1 cellular context compared by ENCODE assay signal in genomic region chr15:47586653-47587224, GRCh38.
A peak's percentile ranks its signal among the peaks of the same experiment; 100 is the strongest.
TF ChIP-seq lines count a peak whose summit lies in the region.

No MANE protein-coding gene starts in this region.

TF ChIP-seq in HEK293, 187 proteins besides CTCF, POLR2A, EP300 and RAD21 (continued from another document):
- TF ChIP-seq ZBTB11 (tag by site-specific recombination; conservative IDR thresholded peaks at IDR 0.05; ENCODE audit: low read depth): no peak
- 0 out of 2 replicates have a peak, but pooled peaks have one; percentile 34 for TF ChIP-seq ZEB2 (tag by site-specific recombination; IDR thresholded peaks at IDR 0.05)
- TF ChIP-seq ZNF596 (tag by site-specific recombination; IDR thresholded peaks at IDR 0.05): peak; percentile 60
- no peak for TF ChIP-seq GLI2 (tag by site-specific recombination; IDR thresholded peaks at IDR 0.05; ENCODE audit: borderline replicate concordance, low read depth)
- peak; percentile 63; the same call in 1 of the 2 replicates for TF ChIP-seq ZNF610 (tag by site-specific recombination; IDR thresholded peaks at IDR 0.05; ENCODE audit: borderline replicate concordance)
- TF ChIP-seq, protein P1, sequence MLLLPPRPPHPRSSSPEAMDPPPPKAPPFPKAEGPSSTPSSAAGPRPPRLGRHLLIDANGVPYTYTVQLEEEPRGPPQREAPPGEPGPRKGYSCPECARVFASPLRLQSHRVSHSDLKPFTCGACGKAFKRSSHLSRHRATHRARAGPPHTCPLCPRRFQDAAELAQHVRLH (tag by site-specific recombination; IDR thresholded peaks at IDR 0.05): peak; percentile 82
- TF ChIP-seq PATZ1 (tag by site-specific recombination; IDR thresholded peaks at IDR 0.05): 0 out of 2 replicates have a peak, but pooled peaks have one; percentile 32
- TF ChIP-seq ZNF623 (tag by site-specific recombination; IDR thresholded peaks at IDR 0.05): no peak
- peak; percentile 92 for TF ChIP-seq ZNF394 (tag by site-specific recombination; IDR thresholded peaks at IDR 0.05; ENCODE audit: borderline replicate concordance)
- TF ChIP-seq ZBTB48 (tag by site-specific recombination; IDR thresholded peaks at IDR 0.05): peak; percentile 38; the same call in 1 of the 2 replicates
- TF ChIP-seq ZIC2 (tag by site-specific recombination; IDR thresholded peaks at IDR 0.05): peak; percentile 51; the same call in 1 of the 2 replicates
- TF ChIP-seq ZBTB26 (tag by site-specific recombination; optimal IDR thresholded peaks at IDR 0.05): no peak
- peak; percentile 50 for TF ChIP-seq ZBTB8A (tag by site-specific recombination; IDR thresholded peaks at IDR 0.05)
- TF ChIP-seq ZBTB17 (tag by site-specific recombination; IDR thresholded peaks at IDR 0.05): peak; percentile 19; the same call in 1 of the 2 replicates
